18 cellular contexts compared by ENCODE assay signal in the genomic region with DNA sequence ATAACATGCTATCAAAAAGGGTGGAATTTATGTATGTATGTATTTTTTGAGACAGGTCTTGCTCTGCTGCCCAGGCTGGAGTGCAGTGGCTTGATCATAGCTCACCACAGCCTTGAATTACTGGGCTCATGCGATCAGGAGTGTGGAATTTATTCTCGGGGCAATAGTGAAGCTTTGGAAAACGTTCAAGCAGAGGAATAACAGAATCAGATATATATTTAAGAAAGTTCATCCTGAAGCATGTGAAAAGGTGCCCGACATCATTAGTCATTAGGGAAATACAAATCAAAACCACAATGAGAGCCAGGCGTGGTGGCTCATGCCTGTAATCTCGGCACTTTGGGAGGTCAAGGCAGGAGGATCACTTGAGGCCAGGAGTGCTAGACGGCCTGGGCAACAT. TPM values are rescaled to one million over a fixed set of nuclear protein-coding genes. Genes with fewer than 3 reads are reported as not detected.
DNase-seq lines count a peak whose midpoint lies in the region; ATAC-seq and TF ChIP-seq lines count a peak whose summit lies in the region.
"Had no signal": no experiment of that assay in that cellular context is flagged by ENCODE, and none has a peak within 500 bp of the region (broad histone marks: within the 10 kb centered on the region; RNA-seq: fewer than 3 reads in every experiment).

No MANE protein-coding gene starts in this region.

- H3K9ac ChIP-seq in mammary epithelial cell (ENCODE audit: insufficient read depth, low read length) = no peak overlapping the region

- DNase-seq in PC-9 = no peak
- peak; percentile 72 for DNase-seq in mammary epithelial cell
- peak; percentile 4 for DNase-seq in mesenteric fat pad (ENCODE audit: low spot score)
- no peak for DNase-seq in retina
- DNase-seq: activated CD8-positive, alpha-beta T cell treated with anti-CD3 and anti-CD28 coated beads for 36 hours; activated T-cell treated with anti-CD3 and anti-CD28 coated beads, Interleukin-2, amount 50 U/mL, for 1 hour; Calu3; central memory CD4-positive, alpha-beta T cell; effector CD4-positive, alpha-beta T cell; left ventricle myocardium superior; NCI-H1417 treated with DMSO at 0.1 percent for 48 hours; SIG-M5; tibial artery had no signal

- H3F3A ChIP-seq in DOHH2 (ENCODE audit: control insufficient read depth, insufficient read depth) (peaks cover 27% of the 10 kb centered on the region), PC-9 (ENCODE audit: insufficient read depth, low read depth) (no peaks in the 10 kb centered on the region; the same call in 1 of the 2 replicates)

- ATAC-seq in HG03442 (IDR thresholded peaks at IDR 0.05; ENCODE audit: unreplicated experiment) (no peak), HG02759 (IDR thresholded peaks at IDR 0.05; ENCODE audit: unreplicated experiment) (no peak)
- ATAC-seq: activated CD8-positive, alpha-beta T cell treated with anti-CD3 and anti-CD28 coated beads for 36 hours; left ventricle myocardium superior had no signal

- POLR2A ChIA-PET in PC-9 (lab: Charles Lee; ENCODE audit: unreplicated experiment) = interaction anchor here (0.6 kb wide), 1 partner anchor 1138 kb away, joined by 5 read pairs; no protein-coding TSS in a partner anchor

- H3K27ac ChIP-seq in DOHH2 (ENCODE audit: low read depth, low read length) (peak overlapping the region; percentile 85), PC-9 (0 out of 2 replicates have a peak overlapping the region, but pooled peaks have one; percentile 20), mammary epithelial cell (ENCODE audit: insufficient read depth, low read depth, low read length) (peak overlapping the region; percentile 75)
- H3K27ac ChIP-seq: neutrophil, tibial artery, VCaP had no signal

- H3K4me2 ChIP-seq in DOHH2 (ENCODE audit: low read length) (peak overlapping the region; percentile 84), PC-9 (no peak overlapping the region), mammary epithelial cell (ENCODE audit: insufficient read depth, low read depth, low read length) (peak overlapping the region; percentile 37)

- dilution Hi-C loops in mammary epithelial cell (cut with HindIII; ENCODE audit: low sequenced_read_pairs) = loop anchor here (5.0 kb wide), 2 partner anchors 44 to 99 kb away; no protein-coding TSS in a partner anchor

- H3K9me2 ChIP-seq in DOHH2 (replicated peaks; ENCODE audit: control insufficient read depth, low read length) (no peaks in the 10 kb centered on the region), PC-9 (ENCODE audit: insufficient read depth) (no peaks in the 10 kb centered on the region)

- H3K36me3 ChIP-seq in DOHH2 (ENCODE audit: control insufficient read depth, low read length) = peaks cover 49% of the 10 kb centered on the region
- peaks cover 16% of the 10 kb centered on the region; the same call in 1 of the 2 replicates for H3K36me3 ChIP-seq in PC-9 (ENCODE audit: low read depth)
- peaks cover 4% of the 10 kb centered on the region for H3K36me3 ChIP-seq in mammary epithelial cell (ENCODE audit: insufficient read depth, low read length)

- H2AFZ ChIP-seq in PC-9 (no peak overlapping the region), mammary epithelial cell (ENCODE audit: low read depth, low read length) (no peak overlapping the region)

- H3K4me1 ChIP-seq in DOHH2 (ENCODE audit: control insufficient read depth, low read length) (peaks cover 70% of the 10 kb centered on the region), PC-9 (replicated peaks; ENCODE audit: insufficient read depth) (peaks cover 8% of the 10 kb centered on the region; the same call in 1 of the 2 replicates), mammary epithelial cell (ENCODE audit: insufficient read depth, low read length) (peaks cover 21% of the 10 kb centered on the region)
- H3K4me1 ChIP-seq: tibial artery had no signal

- BruUV-seq in PC-9 (replicated peaks; lab: Mats Ljungman, UMichigan) = TSS peak; percentile 5
- BruUV-seq in mammary epithelial cell (replicated peaks; lab: Mats Ljungman, UMichigan) = TSS peak; percentile 9

- 47% methylated on average over 7 of the region's 7 CpGs for WGBS in mammary epithelial cell (ENCODE audit: low coverage, missing lambda C conversion rate)

- H3K9me3 ChIP-seq in DOHH2 (ENCODE audit: control insufficient read depth, insufficient read depth, low read length) (no peaks in the 10 kb centered on the region), PC-9 (ENCODE audit: insufficient read depth, low read depth) (no peaks in the 10 kb centered on the region), mammary epithelial cell (replicated peaks; ENCODE audit: insufficient read depth, low read length) (no peaks in the 10 kb centered on the region)
- H3K9me3 ChIP-seq: neutrophil, tibial artery had no signal

- TF ChIP-seq CTCF in DOHH2 (IDR thresholded peaks at IDR 0.05; ENCODE audit: low read depth, low read length, poor library complexity, severe bottlenecking) = no peak
- no peak for TF ChIP-seq CTCF in PC-9 (conservative IDR thresholded peaks at IDR 0.05)
- TF ChIP-seq CTCF in mammary epithelial cell (conservative IDR thresholded peaks at IDR 0.05 in 1 of 2, IDR thresholded peaks at IDR 0.05 in 1 of 2; ENCODE audit: extremely low read depth in 1 of 2, insufficient read depth in 1 of 2, low read depth in 1 of 2, low read length in 2 of 2) = no peak

- H3K27me3 ChIP-seq in DOHH2 (ENCODE audit: control insufficient read depth, low read length) = no peaks in the 10 kb centered on the region
- no peaks in the 10 kb centered on the region for H3K27me3 ChIP-seq in PC-9 (ENCODE audit: insufficient read depth, low read depth)
- H3K27me3 ChIP-seq in mammary epithelial cell (ENCODE audit: insufficient read depth, low read length) = no peaks in the 10 kb centered on the region
- H3K27me3 ChIP-seq: neutrophil, tibial artery had no signal

- CTCF ChIA-PET in PC-9 (lab: Charles Lee) = no interaction called here
- CTCF ChIA-PET in mammary epithelial cell (lab: Charles Lee; ENCODE audit: low non-redundant PET) = no interaction called here

- intact Hi-C loops in PC-9 (cut with micrococcal nuclease; ENCODE audit: unreplicated experiment) (no loop called here), mammary epithelial cell (cut with micrococcal nuclease) (loop anchor here (1.0 to 5.0 kb wide), 3 partner anchors 38 to 71 kb away; partner anchors contain the start of gene NCBP3)

- in situ Hi-C loops in mammary epithelial cell (cut with MboI; ENCODE audit: low sequenced_read_pairs in 2 of 2) = no loop called here

- peak overlapping the region; percentile 12; the same call in 1 of the 2 replicates for H3K4me3 ChIP-seq in DOHH2 (ENCODE audit: low read length)
- no peak overlapping the region for H3K4me3 ChIP-seq in PC-9
- no peak overlapping the region for H3K4me3 ChIP-seq in mammary epithelial cell (replicated peaks in 1 of 3; ENCODE audit: insufficient read depth in 1 of 3, low read depth in 2 of 3, low read length in 3 of 3)
- H3K4me3 ChIP-seq: tibial artery had no signal

- H3K79me2 ChIP-seq in DOHH2 (ENCODE audit: control insufficient read depth, low read length) = peaks cover 22% of the 10 kb centered on the region
- H3K79me2 ChIP-seq in PC-9 (ENCODE audit: low read depth) = no peaks in the 10 kb centered on the region
- no peaks in the 10 kb centered on the region for H3K79me2 ChIP-seq in mammary epithelial cell (ENCODE audit: insufficient read depth, low read length)

- H4K20me1 ChIP-seq in DOHH2 (ENCODE audit: control insufficient read depth, insufficient read depth, low read depth, low read length) (no peaks in the 10 kb centered on the region), PC-9 (ENCODE audit: insufficient read depth) (no peaks in the 10 kb centered on the region), mammary epithelial cell (ENCODE audit: insufficient read depth, low read length) (no peaks in the 10 kb centered on the region)

RNA-seq across cellular contexts. Expression of gene ITGAE, which starts 7.7 kb away (rescaled TPM):
- total RNA-seq in PC-9 (2021) = 48.7 and 52.8 TPM in 2 replicates
- total RNA-seq in mammary epithelial cell = 10 to 100 TPM in 1 of 2 donors, 1 to 10 TPM in 1; 5.7 to 21.3 TPM
- 51.9 TPM for polyA plus RNA-seq in mammary epithelial cell
- 11.6 TPM for polyA minus RNA-seq in mammary epithelial cell
- 19.8 TPM for total RNA-seq in mesenteric fat pad

RNA-seq across cellular contexts. Expression of gene NCBP3, which starts 37.3 kb away (rescaled TPM):
- total RNA-seq in PC-9 (2021) = 48.2 and 58.5 TPM in 2 replicates
- total RNA-seq in mammary epithelial cell = 10 to 100 TPM; 21.2 to 42.0 TPM
- 8.5 TPM for polyA plus RNA-seq in mammary epithelial cell
- polyA minus RNA-seq in mammary epithelial cell = 8.6 TPM
- 27.5 TPM for total RNA-seq in mesenteric fat pad

Comparison
In these comparisons a context has a peak if more than half of its experiments do, and no peak if none do; other contexts are left out.
1. H3K27ac ChIP-seq: peak in every context shown above with its lines; median percentile 85 in DOHH2; 75 in mammary epithelial cell; 20 in PC-9.
2. DNase-seq: peak in mammary epithelial cell (single experiment) and mesenteric fat pad (single experiment); none in PC-9 (0 of 2) and retina (single experiment).